8 cellular contexts compared by ENCODE assay signal in genomic region chr12:20369164-20370000, GRCh38. TPM values are rescaled to one million over a fixed set of nuclear protein-coding genes. Genes with fewer than 3 reads are reported as not detected.
DNase-seq lines count a peak whose midpoint lies in the region; ATAC-seq, FAIRE-seq and TF ChIP-seq lines count a peak whose summit lies in the region.

No MANE protein-coding gene starts in this region.

- 0 to 2% (median 1%) methylated on average over 6 to 77 of the region's 78 CpGs for WGBS in adrenal gland, 4 donors
- 0 to 1% (median 1%) methylated on average over 32 to 78 of the region's 78 CpGs for WGBS in heart left ventricle, 4 donors

- peak; percentile 67 to 88 (median 82) for ATAC-seq in heart left ventricle
- ATAC-seq in omental fat pad (ENCODE audit: low FRiP score), result peak; percentile 71
- no peak for ATAC-seq in GM18907 (IDR thresholded peaks at IDR 0.05; ENCODE audit: unreplicated experiment)

- TF ChIP-seq CTCF in Caco-2 (IDR thresholded peaks at IDR 0.05; ENCODE audit: insufficient read depth in 1 of 2, low read depth in 1 of 2, low read length in 1 of 2, severe bottlenecking in 1 of 2, unreplicated experiment in 1 of 2) (peak in 1 of 2 experiments; percentile 1), LNCaP clone FGC (IDR thresholded peaks at IDR 0.05; ENCODE audit: control insufficient read depth, extremely low read depth, insufficient read depth) (no peak), adrenal gland (IDR thresholded peaks at IDR 0.05) (peak in 1 of 6 experiments; percentile 24), heart left ventricle (IDR thresholded peaks at IDR 0.05) (peak in 8 of 12 donors; percentile 22 to 52 (median 37)), omental fat pad (IDR thresholded peaks at IDR 0.05) (no peak), D721Med (IDR thresholded peaks at IDR 0.05; ENCODE audit: insufficient read depth, missing control alignments) (no peak)

- H3K27ac ChIP-seq in adrenal gland (peak overlapping the region in 2 of 5 donors; percentile 70 to 74), heart left ventricle (peak overlapping the region; percentile 88 to 98 (median 96))

- CTCF ChIA-PET in Caco-2 (lab: Charles Lee), result interaction anchor here (0.6 kb wide), 2 partner anchors 148 to 675 kb away, joined by 3 to 4 read pairs; no protein-coding TSS in a partner anchor

- H3K9me3 Mint-ChIP-seq in Caco-2 (ENCODE audit: unreplicated experiment), result no peaks in the 10 kb centered on the region

- H3K4me3 Mint-ChIP-seq in Caco-2 (ENCODE audit: unreplicated experiment), result peak overlapping the region; percentile 84

- no peak overlapping the region for H3K27ac Mint-ChIP-seq in Caco-2 (ENCODE audit: unreplicated experiment)

- H3K36me3 ChIP-seq in Caco-2 (ENCODE audit: control insufficient read depth, insufficient read depth, low read length), result no peaks in the 10 kb centered on the region
- H3K36me3 ChIP-seq in adrenal gland (replicated peaks in 1 of 2), result no peaks in the 10 kb centered on the region
- H3K36me3 ChIP-seq in heart left ventricle, result no peaks in the 10 kb centered on the region

- no peak for FAIRE-seq in D721Med (lab: Jason Lieb, UNC)

- H3K9me3 ChIP-seq in Caco-2 (no peaks in the 10 kb centered on the region), adrenal gland (replicated peaks in 1 of 3) (no peaks in the 10 kb centered on the region), heart left ventricle (no peaks in the 10 kb centered on the region)

- intact Hi-C loops in Caco-2 (cut with micrococcal nuclease; ENCODE audit: unreplicated experiment) (no loop called here), adrenal gland (cut with DNase I) (no loop called here), heart left ventricle (cut with DNase I) (loop anchor here in 8 of 10 donors (2.0 to 10.0 kb wide), 16 partner anchors 42 to 627 kb away; no protein-coding TSS in a partner anchor)

- peak; percentile 48 to 55 for DNase-seq in Caco-2
- DNase-seq in LNCaP clone FGC (ENCODE audit: low read depth), result no peak
- peak; percentile 5 to 73 (median 27) for DNase-seq in adrenal gland
- DNase-seq in heart left ventricle, result peak; percentile 82 to 92 (median 90)
- peak; percentile 27 for DNase-seq in omental fat pad (ENCODE audit: low spot score)
- DNase-seq in activated effector memory CD4-positive, alpha-beta T cell treated with Interleukin-2 at 50 U/mL for 16 hours, result no peak
- no peak for DNase-seq in D721Med (ENCODE audit: insufficient read length, low spot score)

- H3K4me1 ChIP-seq in Caco-2 (peaks cover 9% of the 10 kb centered on the region; the same call in 1 of the 2 replicates), adrenal gland (replicated peaks in 1 of 2) (peaks cover 0 to 3% of the 10 kb centered on the region in 2 donors), heart left ventricle (peaks cover 0 to 16% (median 4%) of the 10 kb centered on the region in 12 donors)

- peaks cover 43% of the 10 kb centered on the region for H3K27me3 Mint-ChIP-seq in Caco-2 (ENCODE audit: insufficient read depth, unreplicated experiment)

- H3K4me1 Mint-ChIP-seq in Caco-2 (ENCODE audit: low read depth, unreplicated experiment), result peaks cover 13% of the 10 kb centered on the region

- H3K27me3 ChIP-seq in Caco-2 (replicated peaks; ENCODE audit: control insufficient read depth, insufficient read depth, low read length), result peaks cover 4% of the 10 kb centered on the region
- H3K27me3 ChIP-seq in adrenal gland, result peaks cover 10% of the 10 kb centered on the region
- peaks cover 0 to 16% (median 0%) of the 10 kb centered on the region in 9 donors for H3K27me3 ChIP-seq in heart left ventricle

- no peak for TF ChIP-seq POLR2A in adrenal gland (IDR thresholded peaks at IDR 0.05)
- peak in 1 of 2 donors; percentile 91 for TF ChIP-seq POLR2A in heart left ventricle (IDR thresholded peaks at IDR 0.05)

- peaks cover 5% of the 10 kb centered on the region for H3K36me3 Mint-ChIP-seq in Caco-2 (ENCODE audit: insufficient read depth, unreplicated experiment)

- POLR2A ChIA-PET in Caco-2 (lab: Charles Lee), result no interaction called here

- no TSS peak for BruUV-seq in Caco-2 (replicated peaks; lab: Mats Ljungman, UMichigan)

- peak overlapping the region; percentile 39 for H3K4me3 ChIP-seq in Caco-2 (ENCODE audit: low read depth, low read length)
- H3K4me3 ChIP-seq in LNCaP clone FGC (ENCODE audit: low read depth, low read length), result peak overlapping the region; percentile 54
- H3K4me3 ChIP-seq in adrenal gland, result peak overlapping the region in 3 of 4 donors; percentile 7 to 68 (median 9)
- peak overlapping the region; percentile 62 to 88 (median 76) for H3K4me3 ChIP-seq in heart left ventricle

RNA-seq across cellular contexts. Expression of gene PDE3A, which starts 1.0 kb away (rescaled TPM):
- total RNA-seq in Caco-2 (2022) (0.36 and 0.44 TPM in 2 replicates), adrenal gland (1 to 10 TPM in 6 of 8 donors, under 1 TPM in 2; 0.61 to 2.0 (median 1.5) TPM), heart left ventricle (100 to 1,000 TPM; 129 to 295 (median 214) TPM), omental fat pad (10 to 100 TPM; 10.9 to 18.6 (median 13.7) TPM)
- polyA plus RNA-seq in adrenal gland (1 to 10 TPM in 2 of 3 donors, under 1 TPM in 1; 0.97 to 1.3 (median 1.2) TPM), heart left ventricle (10 to 100 TPM; 44.5 to 46.7 TPM)

Comparison
In these comparisons a context has a peak if more than half of its experiments do, and no peak if none do; other contexts are left out.
1. DNase-seq: peak in Caco-2 (2 of 2), adrenal gland (7 of 7), heart left ventricle (5 of 5) and omental fat pad (single experiment); none in LNCaP clone FGC (single experiment), activated effector memory CD4-positive, alpha-beta T cell treated with Interleukin-2 at 50 U/mL for 16 hours (single experiment) and D721Med (single experiment).
2. H3K4me3 ChIP-seq: peak in every context shown above with its lines; median percentile 76 in heart left ventricle; 54 in LNCaP clone FGC; 39 in Caco-2; 9 in adrenal gland.
3. CTCF ChIP-seq: peak in heart left ventricle (8 of 12); none in LNCaP clone FGC (single experiment), omental fat pad (0 of 3) and D721Med (single experiment).
4. RNA of gene PDE3A, which starts 1.0 kb away (total RNA-seq): 129 to 295 TPM in heart left ventricle; 10.9 to 18.6 TPM in omental fat pad, 0.61 to 2.0 TPM in adrenal gland and 0.36 to 0.44 TPM in Caco-2; every median in the first group is over 4 times any median in the second.
5. intact Hi-C loops: an anchor here in heart left ventricle (2.0 to 10.0 kb wide); none called in Caco-2 and adrenal gland.